20 cellular contexts compared by ENCODE assay signal in the genomic region with DNA sequence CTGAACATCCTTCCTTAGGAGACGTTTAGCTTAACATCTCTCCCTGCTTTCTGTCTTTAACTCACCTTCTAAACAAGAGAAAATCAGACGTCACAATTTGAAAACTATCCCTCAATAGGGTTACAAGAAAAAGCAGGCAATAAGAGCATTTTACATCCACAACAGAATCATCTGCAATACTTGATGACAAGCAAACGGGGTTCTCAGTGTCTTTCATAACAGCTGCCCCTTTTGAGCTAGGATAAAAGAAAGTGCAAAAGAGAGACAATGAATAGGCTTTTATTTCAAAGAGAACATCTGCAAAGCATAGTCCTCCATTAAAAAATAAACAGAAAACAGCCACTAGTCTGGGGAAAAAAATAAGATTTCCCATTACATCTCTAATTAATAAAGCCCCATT.
"Had no signal": no experiment of that assay in that cellular context is flagged by ENCODE, and none has a peak within 500 bp of the region (broad histone marks: within the 10 kb centered on the region; RNA-seq: fewer than 3 reads in every experiment).

No MANE protein-coding gene starts in this region.

- H3K4me3 ChIP-seq: gastrocnemius medialis, heart left ventricle, spleen, transverse colon, vagina had no signal

- H3K36me3 ChIP-seq: gastrocnemius medialis, heart left ventricle, neutrophil, transverse colon, vagina had no signal

- H3K9me3 ChIP-seq: gastrocnemius medialis, heart left ventricle, neutrophil, spleen, transverse colon, vagina had no signal

- H3K9ac ChIP-seq: parathyroid adenoma had no signal

- DNase-seq: activated CD4-positive, alpha-beta memory T cell treated with anti-CD3 and anti-CD28 coated beads, Interleukin-2, amount 10 ng/mL, durations not matched to agents 7 days and 5 days; activated CD4-positive, alpha-beta T cell treated with anti-CD3 and anti-CD28 coated beads for 48 hours; activated CD4-positive, CD25-positive, alpha-beta regulatory T cell; activated naive CD4-positive, alpha-beta T cell treated with anti-CD3 and anti-CD28 coated beads for 36 hours; activated T-cell treated with anti-CD3 and anti-CD28 coated beads, Interleukin-2, amount 50 U/mL, for 24 hours; cortex of kidney; effector CD4-positive, alpha-beta T cell; gastrocnemius medialis; heart left ventricle; left ventricle myocardium superior; naive thymus-derived CD8-positive, alpha-beta T cell; spleen; stimulated activated naive CD4-positive, alpha-beta T cell; T-helper 9 cell; transverse colon had no signal

- H3K27me3 ChIP-seq: gastrocnemius medialis, neutrophil, spleen, transverse colon, vagina had no signal

- H3K27ac ChIP-seq: gastrocnemius medialis, heart left ventricle, neutrophil, parathyroid adenoma, spleen, transverse colon had no signal

- H3K4me3 Mint-ChIP-seq: activated CD4-positive, alpha-beta memory T cell treated with anti-CD3 and anti-CD28 coated beads, Interleukin-2, amount 10 ng/mL, durations not matched to agents 7 days and 5 days; activated naive CD4-positive, alpha-beta T cell treated with anti-CD3 and anti-CD28 coated beads for 36 hours; activated T-cell treated with anti-CD3 and anti-CD28 coated beads, Interleukin-2, amount 50 U/mL, for 24 hours; central memory CD8-positive, alpha-beta T cell; memory B cell; naive thymus-derived CD8-positive, alpha-beta T cell had no signal

- H2AFZ ChIP-seq: parathyroid adenoma had no signal

- ATAC-seq: gastrocnemius medialis; heart left ventricle; left ventricle myocardium superior; naive thymus-derived CD8-positive, alpha-beta T cell had no signal

- H3K27ac Mint-ChIP-seq: activated CD4-positive, alpha-beta memory T cell treated with anti-CD3 and anti-CD28 coated beads, Interleukin-2, amount 10 ng/mL, durations not matched to agents 7 days and 5 days; activated naive CD4-positive, alpha-beta T cell treated with anti-CD3 and anti-CD28 coated beads for 36 hours; activated T-cell treated with anti-CD3 and anti-CD28 coated beads, Interleukin-2, amount 50 U/mL, for 24 hours; memory B cell had no signal

- H3K4me1 ChIP-seq: gastrocnemius medialis had no signal

- H3K9me3 Mint-ChIP-seq: activated CD4-positive, alpha-beta memory T cell treated with anti-CD3 and anti-CD28 coated beads, Interleukin-2, amount 10 ng/mL, durations not matched to agents 7 days and 5 days; activated naive CD4-positive, alpha-beta T cell treated with anti-CD3 and anti-CD28 coated beads for 36 hours; activated T-cell treated with anti-CD3 and anti-CD28 coated beads, Interleukin-2, amount 50 U/mL, for 24 hours; central memory CD8-positive, alpha-beta T cell; naive thymus-derived CD8-positive, alpha-beta T cell had no signal
